ENCODE assay signal across 2 cellular contexts in the genomic region with DNA sequence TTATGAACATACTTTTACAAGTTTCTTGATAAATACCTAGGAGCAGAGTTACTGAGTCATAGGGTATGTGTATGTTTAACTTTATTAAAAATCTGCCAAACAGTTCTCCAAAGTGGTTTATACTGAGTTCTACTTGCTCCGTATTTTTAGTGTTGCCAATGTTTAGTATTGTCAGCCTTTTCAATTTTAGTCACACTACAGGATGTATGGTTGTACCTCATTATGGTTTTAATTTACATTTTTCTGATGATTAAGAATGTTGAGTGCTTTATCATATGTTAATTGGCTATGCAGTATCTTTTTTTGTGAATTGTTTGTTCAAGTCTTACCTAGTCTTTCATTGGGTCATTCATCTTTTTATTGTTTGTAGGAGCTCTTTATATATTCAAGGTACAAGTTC.
TF ChIP-seq lines count a peak whose summit lies in the region.

No MANE protein-coding gene starts in this region.

TF ChIP-seq in A549, 52 proteins besides CTCF, POLR2A, EP300 and RAD21:
- TF ChIP-seq CHD2 (IDR thresholded peaks at IDR 0.05; ENCODE audit: low read length, partially characterized antibody) (no peak), RCOR1 (IDR thresholded peaks at IDR 0.05; ENCODE audit: low read depth, low read length) (no peak), JUNB (IDR thresholded peaks at IDR 0.05) (no peak), ZFP36 (IDR thresholded peaks at IDR 0.05; ENCODE audit: borderline replicate concordance, partially characterized antibody) (no peak), CHD4 (IDR thresholded peaks at IDR 0.05; ENCODE audit: borderline replicate concordance) (no peak), ZNF302 (CRISPR knock-in tag; IDR thresholded peaks at IDR 0.05) (no peak), NFE2L2 (conservative IDR thresholded peaks at IDR 0.05; ENCODE audit: low read length) (no peak), PHF8 (IDR thresholded peaks at IDR 0.05; ENCODE audit: borderline replicate concordance, low read depth) (no peak), RFX5 (IDR thresholded peaks at IDR 0.05) (no peak), EHF (CRISPR knock-in tag; IDR thresholded peaks at IDR 0.05) (no peak), POLR2AphosphoS2 (conservative IDR thresholded peaks at IDR 0.05; ENCODE audit: low read length) (no peak), REST (IDR thresholded peaks at IDR 0.05) (no peak), FOSL2 (IDR thresholded peaks at IDR 0.05) (no peak), FOSL2 (CRISPR knock-in tag; IDR thresholded peaks at IDR 0.05) (no peak), CBX2 (IDR thresholded peaks at IDR 0.05; ENCODE audit: borderline replicate concordance, low read depth) (no peak)
- TF ChIP-seq, protein P1, sequence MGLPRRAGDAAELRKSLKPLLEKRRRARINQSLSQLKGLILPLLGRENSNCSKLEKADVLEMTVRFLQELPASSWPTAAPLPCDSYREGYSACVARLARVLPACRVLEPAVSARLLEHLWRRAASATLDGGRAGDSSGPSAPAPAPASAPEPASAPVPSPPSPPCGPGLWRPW (IDR thresholded peaks at IDR 0.05), result no peak

TF ChIP-seq in K562, 482 proteins besides CTCF, POLR2A, EP300 and RAD21:
- TF ChIP-seq ZNF23 (CRISPR knock-in tag; IDR thresholded peaks at IDR 0.05), result no peak
- peak; percentile 29; the same call in 1 of the 2 replicates for TF ChIP-seq ZBTB40 (IDR thresholded peaks at IDR 0.05)
- TF ChIP-seq ZBTB40 (CRISPR knock-in tag; IDR thresholded peaks at IDR 0.05), result no peak
TF ChIP-seq in K562: peak in this region for 1.
